8 cellular contexts compared by ENCODE assay signal in genomic region chr5:159178978-159179377, GRCh38. TPM values are rescaled to one million over a fixed set of nuclear protein-coding genes. Genes with fewer than 3 reads are reported as not detected.
DNase-seq lines count a peak whose midpoint lies in the region; ATAC-seq and TF ChIP-seq lines count a peak whose summit lies in the region.

No MANE protein-coding gene starts in this region.

- H3K36me3 ChIP-seq in CD8-positive, alpha-beta T cell (ENCODE audit: insufficient read depth, low read length): peaks cover 9% of the 10 kb centered on the region

- H3K4me3 ChIP-seq in CD8-positive, alpha-beta T cell (ENCODE audit: low read depth, low read length): no peak overlapping the region
- H3K4me3 ChIP-seq in lower leg skin (ENCODE audit: low read depth, poor library complexity, severe bottlenecking): no peak overlapping the region

- CTCF ChIA-PET in CD8-positive, alpha-beta T cell (lab: Charles Lee): interaction anchor here (1.4 kb wide), 1 partner anchor 22 kb away, joined by 3 read pairs; no protein-coding TSS in a partner anchor

- peaks cover 67% of the 10 kb centered on the region for H3K4me1 Mint-ChIP-seq in CD8-positive, alpha-beta T cell (ENCODE audit: low read depth)
- H3K4me1 Mint-ChIP-seq in mesothelial cell of epicardium: peaks cover 55% of the 10 kb centered on the region

- no peaks in the 10 kb centered on the region for H3K9me3 Mint-ChIP-seq in CD8-positive, alpha-beta T cell
- peaks cover 3% of the 10 kb centered on the region for H3K9me3 Mint-ChIP-seq in mesothelial cell of epicardium

- no peak overlapping the region for H3K4me3 Mint-ChIP-seq in CD8-positive, alpha-beta T cell
- H3K4me3 Mint-ChIP-seq in mesothelial cell of epicardium: no peak overlapping the region

- no peak overlapping the region for H3K27ac ChIP-seq in CD8-positive, alpha-beta T cell (ENCODE audit: low read depth, low read length)

- TF ChIP-seq POLR2A in lower leg skin (IDR thresholded peaks at IDR 0.05): no peak

- H3K27me3 Mint-ChIP-seq in CD8-positive, alpha-beta T cell (ENCODE audit: low read depth): no peaks in the 10 kb centered on the region
- no peaks in the 10 kb centered on the region for H3K27me3 Mint-ChIP-seq in mesothelial cell of epicardium (ENCODE audit: low read depth)

- H3K27ac Mint-ChIP-seq in CD8-positive, alpha-beta T cell: peak overlapping the region; percentile 70
- H3K27ac Mint-ChIP-seq in mesothelial cell of epicardium: peak overlapping the region; percentile 88

- peaks cover 43% of the 10 kb centered on the region for H3K36me3 Mint-ChIP-seq in CD8-positive, alpha-beta T cell
- peaks cover 13% of the 10 kb centered on the region for H3K36me3 Mint-ChIP-seq in mesothelial cell of epicardium

- intact Hi-C loops in CD8-positive, alpha-beta T cell (cut with DNase I, micrococcal nuclease): no loop called here
- intact Hi-C loops in lower leg skin (cut with DNase I; ENCODE audit: low total_unique reads): no loop called here

- peaks cover 31% of the 10 kb centered on the region for H3K4me1 ChIP-seq in CD8-positive, alpha-beta T cell (ENCODE audit: insufficient read depth, low read length)

- POLR2A ChIA-PET in CD8-positive, alpha-beta T cell (lab: Charles Lee): interaction anchor here (0.8 kb wide), 1 partner anchor 17 kb away, joined by 3 read pairs; no protein-coding TSS in a partner anchor

- no peaks in the 10 kb centered on the region for H3K9me3 ChIP-seq in CD8-positive, alpha-beta T cell (ENCODE audit: low read length)

- whole genome bisulfite sequencing in lower leg skin, 2 donors: 22 to 26% methylated on average over 2 of the region's 2 CpGs

- no peaks in the 10 kb centered on the region for H3K27me3 ChIP-seq in CD8-positive, alpha-beta T cell (ENCODE audit: insufficient read depth, low read length)

- DNase-seq in CD8-positive, alpha-beta T cell: peak in 1 of 7 experiments; percentile 21
- DNase-seq in LHCN-M2 (ENCODE audit: low read depth) (peak; percentile 87), astrocyte of the hippocampus (ENCODE audit: low read depth, low spot score) (peak; percentile 86), mesothelial cell of epicardium (ENCODE audit: low spot score in 2 of 2, unreplicated experiment in 2 of 2) (no peak), lower leg skin (ENCODE audit: low spot score in 2 of 2) (no peak), GM19240 (ENCODE audit: insufficient read length, low spot score) (no peak), NCI-H524 treated with DMSO at 0.1 percent for 48 hours (lab: John Stamatoyannopoulos, UW) (no peak)

- no peak for TF ChIP-seq CTCF in CD8-positive, alpha-beta T cell (IDR thresholded peaks at IDR 0.05)
- TF ChIP-seq CTCF in mesothelial cell of epicardium (IDR thresholded peaks at IDR 0.05; ENCODE audit: unreplicated experiment) (no peak), lower leg skin (IDR thresholded peaks at IDR 0.05) (no peak)

- ATAC-seq in CD8-positive, alpha-beta T cell: peak; percentile 54
- ATAC-seq in GM21515 (IDR thresholded peaks at IDR 0.05; ENCODE audit: unreplicated experiment): peak; percentile 64

RNA-seq across cellular contexts. Expression of gene RNF145, which starts 30.4 kb away (rescaled TPM):
- 10 to 100 TPM; 62.0 to 72.8 TPM for total RNA-seq in CD8-positive, alpha-beta T cell
- total RNA-seq in LHCN-M2 (2014; rRNA removed): 43.7 and 44.4 TPM in 2 replicates
- polyA plus RNA-seq in LHCN-M2 (2012): 22.6 TPM
- total RNA-seq in mesothelial cell of epicardium: 88.8 to 93.1 TPM (median 91.4 TPM) in 3 replicates
- 10 to 100 TPM; 32.8 to 57.0 (median 43.9) TPM for total RNA-seq in lower leg skin

Comparison
In these comparisons a context has a peak if more than half of its experiments do, and no peak if none do; other contexts are left out.
1. DNase-seq: peak in LHCN-M2 (single experiment) and astrocyte of the hippocampus (single experiment); none in mesothelial cell of epicardium (0 of 2), lower leg skin (0 of 2), GM19240 (single experiment) and NCI-H524 treated with DMSO at 0.1 percent for 48 hours (single experiment).